18 cellular contexts compared by ENCODE assay signal in the genomic region with DNA sequence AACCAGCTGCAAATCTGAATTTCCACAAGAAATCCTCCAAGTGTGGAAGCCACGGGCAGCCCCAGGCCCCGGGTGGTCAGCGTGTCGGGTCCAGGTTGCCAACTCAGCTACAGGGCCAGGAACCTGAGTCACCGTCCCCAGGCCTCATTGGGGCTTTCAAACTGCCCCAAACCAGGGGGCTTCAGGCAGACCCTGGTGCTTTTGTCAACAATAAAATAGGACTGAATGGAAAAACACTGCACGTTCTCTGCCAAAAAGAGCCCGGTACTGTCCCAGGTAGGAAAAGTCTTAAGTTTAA.
"Had no signal": no experiment of that assay in that cellular context is flagged by ENCODE, and none has a peak within 500 bp of the region (broad histone marks: within the 10 kb centered on the region; RNA-seq: fewer than 3 reads in every experiment).

No MANE protein-coding gene starts in this region.

- H3K9ac ChIP-seq: neural progenitor cell had no signal

- H3K9me3 Mint-ChIP-seq: activated CD4-positive, alpha-beta memory T cell treated with anti-CD3 and anti-CD28 coated beads for 36 hours; activated CD4-positive, alpha-beta T cell treated with anti-CD3 and anti-CD28 coated beads, Interleukin-2, amount 10 ng/mL, durations not matched to agents 24 days and 14 days; activated naive CD4-positive, alpha-beta T cell treated with anti-CD3 and anti-CD28 coated beads, Interleukin-2, amount 10 ng/mL, durations not matched to agents 7 days and 5 days; activated naive CD8-positive, alpha-beta T cell treated with anti-CD3 and anti-CD28 coated beads, Interleukin-2, amount 10 ng/mL, durations not matched to agents 7 days and 5 days; activated T-cell treated with anti-CD3 and anti-CD28 coated beads, Interleukin-2, amount 50 U/mL, for 24 hours; naive thymus-derived CD8-positive, alpha-beta T cell; neural progenitor cell; stimulated activated effector memory CD8-positive, alpha-beta T cell treated with anti-CD3 and anti-CD28 coated beads, Interleukin-12 subunit alpha, Interleukin-12 subunit beta, amount 100 ng/mL, for 72 hours; stimulated activated naive CD8-positive, alpha-beta T cell treated with anti-CD3 and anti-CD28 coated beads, Interleukin-15, Interleukin-2, amounts not matched to agents 100 ng/mL and 50 ng/mL, for 24 hours; T-helper 1 cell treated with Interleukin-12 subunit alpha and Interleukin-12 subunit beta and Interleukin-4 antibody, amounts not matched to agents 30 μg/mL and 1 μg/mL, for 36 hours had no signal

- FAIRE-seq: endometrium, urothelium cell line had no signal

- H3K36me3 Mint-ChIP-seq: activated CD4-positive, alpha-beta memory T cell treated with anti-CD3 and anti-CD28 coated beads for 36 hours; activated naive CD4-positive, alpha-beta T cell treated with anti-CD3 and anti-CD28 coated beads, Interleukin-2, amount 10 ng/mL, durations not matched to agents 7 days and 5 days; activated naive CD8-positive, alpha-beta T cell treated with anti-CD3 and anti-CD28 coated beads, Interleukin-2, amount 10 ng/mL, durations not matched to agents 7 days and 5 days; naive thymus-derived CD8-positive, alpha-beta T cell; stimulated activated effector memory CD8-positive, alpha-beta T cell treated with anti-CD3 and anti-CD28 coated beads, Interleukin-12 subunit alpha, Interleukin-12 subunit beta, amount 100 ng/mL, for 72 hours had no signal

- H3K79me2 ChIP-seq: hepatocyte had no signal

- H3K27ac ChIP-seq: neural progenitor cell, thoracic aorta, WERI-Rb-1 had no signal

- H3K36me3 ChIP-seq: neural progenitor cell, thoracic aorta, WERI-Rb-1 had no signal

- H3K4me1 Mint-ChIP-seq: activated CD4-positive, alpha-beta T cell treated with anti-CD3 and anti-CD28 coated beads, Interleukin-2, amount 10 ng/mL, durations not matched to agents 24 days and 14 days; activated naive CD4-positive, alpha-beta T cell treated with anti-CD3 and anti-CD28 coated beads, Interleukin-2, amount 10 ng/mL, durations not matched to agents 7 days and 5 days had no signal

- H3K27me3 ChIP-seq: gastroesophageal sphincter, hepatocyte, neural progenitor cell had no signal

- H2AFZ ChIP-seq: hepatocyte, neural progenitor cell had no signal

- H3K4me3 Mint-ChIP-seq: activated CD4-positive, alpha-beta memory T cell treated with anti-CD3 and anti-CD28 coated beads for 36 hours; activated CD4-positive, alpha-beta T cell treated with anti-CD3 and anti-CD28 coated beads, Interleukin-2, amount 10 ng/mL, durations not matched to agents 24 days and 14 days; activated naive CD4-positive, alpha-beta T cell treated with anti-CD3 and anti-CD28 coated beads, Interleukin-2, amount 10 ng/mL, durations not matched to agents 7 days and 5 days; activated naive CD8-positive, alpha-beta T cell treated with anti-CD3 and anti-CD28 coated beads, Interleukin-2, amount 10 ng/mL, durations not matched to agents 7 days and 5 days; activated T-cell treated with anti-CD3 and anti-CD28 coated beads, Interleukin-2, amount 50 U/mL, for 24 hours; naive thymus-derived CD8-positive, alpha-beta T cell; neural progenitor cell; stimulated activated effector memory CD8-positive, alpha-beta T cell treated with anti-CD3 and anti-CD28 coated beads, Interleukin-12 subunit alpha, Interleukin-12 subunit beta, amount 100 ng/mL, for 72 hours; stimulated activated naive CD8-positive, alpha-beta T cell treated with anti-CD3 and anti-CD28 coated beads, Interleukin-15, Interleukin-2, amounts not matched to agents 100 ng/mL and 50 ng/mL, for 24 hours; T-helper 1 cell treated with Interleukin-12 subunit alpha and Interleukin-12 subunit beta and Interleukin-4 antibody, amounts not matched to agents 30 μg/mL and 1 μg/mL, for 36 hours had no signal

- H3K4me3 ChIP-seq: gastroesophageal sphincter, hepatocyte, neural progenitor cell, thoracic aorta had no signal

- H3K4me2 ChIP-seq: hepatocyte, neural progenitor cell had no signal

- H3K9me3 ChIP-seq: gastroesophageal sphincter, thoracic aorta had no signal

- H3K27ac Mint-ChIP-seq: activated CD4-positive, alpha-beta memory T cell treated with anti-CD3 and anti-CD28 coated beads for 36 hours; activated CD4-positive, alpha-beta T cell treated with anti-CD3 and anti-CD28 coated beads, Interleukin-2, amount 10 ng/mL, durations not matched to agents 24 days and 14 days; activated naive CD4-positive, alpha-beta T cell treated with anti-CD3 and anti-CD28 coated beads, Interleukin-2, amount 10 ng/mL, durations not matched to agents 7 days and 5 days; activated naive CD8-positive, alpha-beta T cell treated with anti-CD3 and anti-CD28 coated beads, Interleukin-2, amount 10 ng/mL, durations not matched to agents 7 days and 5 days; activated T-cell treated with anti-CD3 and anti-CD28 coated beads, Interleukin-2, amount 50 U/mL, for 24 hours; naive thymus-derived CD8-positive, alpha-beta T cell; stimulated activated effector memory CD8-positive, alpha-beta T cell treated with anti-CD3 and anti-CD28 coated beads, Interleukin-12 subunit alpha, Interleukin-12 subunit beta, amount 100 ng/mL, for 72 hours; stimulated activated naive CD8-positive, alpha-beta T cell treated with anti-CD3 and anti-CD28 coated beads, Interleukin-15, Interleukin-2, amounts not matched to agents 100 ng/mL and 50 ng/mL, for 24 hours; T-helper 1 cell treated with Interleukin-12 subunit alpha and Interleukin-12 subunit beta and Interleukin-4 antibody, amounts not matched to agents 30 μg/mL and 1 μg/mL, for 36 hours had no signal

- DNase-seq: amniotic stem cell, T1000 had no signal
